14 cellular contexts compared by ENCODE assay signal in genomic region chr11:96260067-96260511, GRCh38.
DNase-seq lines count a peak whose midpoint lies in the region; ATAC-seq, FAIRE-seq and TF ChIP-seq lines count a peak whose summit lies in the region.
"Had no signal": no experiment of that assay in that cellular context is flagged by ENCODE, and none has a peak within 500 bp of the region (broad histone marks: within the 10 kb centered on the region; RNA-seq: fewer than 3 reads in every experiment).

No MANE protein-coding gene starts in this region.

- H4K8ac ChIP-seq in mesenchymal stem cell (ENCODE audit: low read length) = no peak overlapping the region

- H2BK120ac ChIP-seq in mesenchymal stem cell (ENCODE audit: low read depth, low read length) = no peak overlapping the region

- H3K4me3 ChIP-seq in WERI-Rb-1 (ENCODE audit: low read depth, low read length) = no peak overlapping the region
- no peak overlapping the region for H3K4me3 ChIP-seq in mesenchymal stem cell (ENCODE audit: insufficient read depth in 1 of 2, low read depth in 1 of 2, low read length in 2 of 2)
- H3K4me3 ChIP-seq: thoracic aorta had no signal

- H3K23ac ChIP-seq in mesenchymal stem cell (ENCODE audit: low read length in 2 of 2) = no peak overlapping the region

- no peak overlapping the region for H3K4ac ChIP-seq in mesenchymal stem cell (ENCODE audit: low read depth in 1 of 2, low read length in 2 of 2)

- H3K27me3 Mint-ChIP-seq in stimulated activated naive CD8-positive, alpha-beta T cell treated with anti-CD3 and anti-CD28 coated beads, Interleukin-15, Interleukin-2, amounts not matched to agents 100 ng/mL and 50 ng/mL, for 24 hours = no peaks in the 10 kb centered on the region
- H3K27me3 Mint-ChIP-seq: progenitor cell of endocrine pancreas had no signal

- H3K9me3 Mint-ChIP-seq in stimulated activated naive CD8-positive, alpha-beta T cell treated with anti-CD3 and anti-CD28 coated beads, Interleukin-15, Interleukin-2, amounts not matched to agents 100 ng/mL and 50 ng/mL, for 24 hours = no peaks in the 10 kb centered on the region

- WGBS in mesenchymal stem cell = 89% methylated on average over 3 of the region's 3 CpGs

- peak overlapping the region; percentile 55 for H3K9ac ChIP-seq in mesenchymal stem cell (ENCODE audit: low read length)

- H3K27me3 ChIP-seq in WERI-Rb-1 (ENCODE audit: insufficient read depth, low read depth, severe bottlenecking) (no peaks in the 10 kb centered on the region), mesenchymal stem cell (ENCODE audit: control insufficient read depth in 1 of 2, insufficient read depth in 1 of 2, low read length in 2 of 2) (no peaks in the 10 kb centered on the region)

- ATAC-seq in stimulated activated naive CD8-positive, alpha-beta T cell treated with anti-CD3 and anti-CD28 coated beads, Interleukin-15, Interleukin-2, amounts not matched to agents 100 U/mL and 50 U/mL, for 24 hours = no peak
- no peak for ATAC-seq in GM21447 (IDR thresholded peaks at IDR 0.05; ENCODE audit: unreplicated experiment)

- H3K4me1 Mint-ChIP-seq in stimulated activated naive CD8-positive, alpha-beta T cell treated with anti-CD3 and anti-CD28 coated beads, Interleukin-15, Interleukin-2, amounts not matched to agents 100 ng/mL and 50 ng/mL, for 24 hours (ENCODE audit: low read depth) = peaks cover 91% of the 10 kb centered on the region

- no peak overlapping the region for H2BK15ac ChIP-seq in mesenchymal stem cell (ENCODE audit: low read depth, poor library complexity, severe bottlenecking)

- H3K27ac Mint-ChIP-seq in stimulated activated naive CD8-positive, alpha-beta T cell treated with anti-CD3 and anti-CD28 coated beads, Interleukin-15, Interleukin-2, amounts not matched to agents 100 ng/mL and 50 ng/mL, for 24 hours = peak overlapping the region; percentile 78
- H3K27ac Mint-ChIP-seq: progenitor cell of endocrine pancreas had no signal

- no peak for DNase-seq in stimulated activated naive CD8-positive, alpha-beta T cell treated with anti-CD3 and anti-CD28 coated beads, Interleukin-15, Interleukin-2, amounts not matched to agents 100 U/mL and 50 U/mL, for 24 hours
- DNase-seq in WERI-Rb-1 (no peak), mesenchymal stem cell (no peak), RCC 7860 (ENCODE audit: low spot score) (no peak), NCI-H526 treated with DMSO at 0.1 percent for 48 hours (lab: John Stamatoyannopoulos, UW) (no peak)
- DNase-seq in central memory CD4-positive, alpha-beta T cell = no peak
- DNase-seq: left ventricle myocardium superior, NCI-H1105 treated with DMSO at 0.1 percent for 48 hours had no signal

- no peak for TF ChIP-seq CTCF in WERI-Rb-1 (IDR thresholded peaks at IDR 0.05; ENCODE audit: low read depth, low read length)

- H2AFZ ChIP-seq in mesenchymal stem cell (ENCODE audit: low read depth, low read length) = no peak overlapping the region

- H3K18ac ChIP-seq in mesenchymal stem cell (ENCODE audit: low read depth in 1 of 2, low read length in 2 of 2) = peak overlapping the region in 1 of 2 experiments; percentile 48

- no peak overlapping the region for H2BK5ac ChIP-seq in mesenchymal stem cell (ENCODE audit: low read depth, low read length, poor library complexity, severe bottlenecking)

- H3K4me1 ChIP-seq in mesenchymal stem cell (ENCODE audit: control insufficient read depth, insufficient read depth, low read depth, low read length) = peaks cover 1% of the 10 kb centered on the region

- H3K79me1 ChIP-seq in mesenchymal stem cell (replicated peaks; ENCODE audit: low read length, poor library complexity, severe bottlenecking) = peaks cover 20% of the 10 kb centered on the region

- H3K4me2 ChIP-seq in mesenchymal stem cell (ENCODE audit: low read length, poor library complexity, severe bottlenecking) = no peak overlapping the region

- peaks cover 30% of the 10 kb centered on the region for H3K36me3 Mint-ChIP-seq in stimulated activated naive CD8-positive, alpha-beta T cell treated with anti-CD3 and anti-CD28 coated beads, Interleukin-15, Interleukin-2, amounts not matched to agents 100 ng/mL and 50 ng/mL, for 24 hours (ENCODE audit: low read depth)

- peaks cover 5% of the 10 kb centered on the region for H3K36me3 ChIP-seq in WERI-Rb-1
- H3K36me3 ChIP-seq in mesenchymal stem cell (ENCODE audit: control insufficient read depth in 1 of 2, insufficient read depth in 2 of 2, low read depth in 1 of 2, low read length in 2 of 2) = no peaks in the 10 kb centered on the region
- H3K36me3 ChIP-seq: thoracic aorta had no signal

- H3K14ac ChIP-seq in mesenchymal stem cell (ENCODE audit: low read length in 2 of 2) = no peak overlapping the region

- H3K9me3 ChIP-seq in WERI-Rb-1 (ENCODE audit: severe bottlenecking) = no peaks in the 10 kb centered on the region
- H3K9me3 ChIP-seq in mesenchymal stem cell (ENCODE audit: control insufficient read depth, low read length) = no peaks in the 10 kb centered on the region
- H3K9me3 ChIP-seq: thoracic aorta had no signal

- FAIRE-seq in RCC 7860 (lab: Jason Lieb, UNC) = no peak

- no peak overlapping the region for H4K91ac ChIP-seq in mesenchymal stem cell (ENCODE audit: low read length)

- H3K27ac ChIP-seq in WERI-Rb-1 (peak overlapping the region; percentile 26), mesenchymal stem cell (ENCODE audit: low read length, poor library complexity, severe bottlenecking) (no peak overlapping the region)
- H3K27ac ChIP-seq: C4-2B, thoracic aorta, VCaP had no signal

- no peak overlapping the region for H3K4me3 Mint-ChIP-seq in stimulated activated naive CD8-positive, alpha-beta T cell treated with anti-CD3 and anti-CD28 coated beads, Interleukin-15, Interleukin-2, amounts not matched to agents 100 ng/mL and 50 ng/mL, for 24 hours

- H2BK12ac ChIP-seq in mesenchymal stem cell (ENCODE audit: low read length in 2 of 2) = peak overlapping the region in 1 of 2 experiments; percentile 25

- peak overlapping the region; percentile 47 for H2AK5ac ChIP-seq in mesenchymal stem cell (ENCODE audit: low read length, severe bottlenecking)
